In the genomic region with DNA sequence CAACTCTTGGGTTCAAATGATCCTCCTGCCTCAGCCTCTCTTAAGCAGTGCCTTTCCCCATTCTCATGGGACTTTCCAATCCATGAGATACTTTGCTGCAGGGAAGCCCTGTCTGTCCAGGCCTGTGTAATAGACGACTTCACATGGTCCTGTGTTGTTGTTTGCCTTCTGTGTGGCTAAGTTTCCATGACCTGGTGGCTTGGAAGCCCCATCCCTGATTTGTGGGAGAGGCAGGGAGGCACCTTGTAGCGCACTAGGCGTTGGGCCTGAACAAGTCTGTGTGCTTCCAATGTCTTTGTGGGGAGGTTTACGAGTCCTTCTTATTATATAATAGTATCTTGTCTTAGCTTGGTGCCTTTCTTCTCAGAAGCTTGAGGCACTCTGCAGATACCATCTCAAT, we compare ENCODE assay signal across 34 cellular contexts.
"Had no signal": no experiment of that assay in that cellular context is flagged by ENCODE, and none has a peak within 500 bp of the region (broad histone marks: within the 10 kb centered on the region; RNA-seq: fewer than 3 reads in every experiment).

No MANE protein-coding gene starts in this region.

- DNase-seq: activated B cell treated with CpG ODN at 0.5 μM for 24 hours; activated CD4-positive, alpha-beta memory T cell treated with anti-CD3 and anti-CD28 coated beads, Interleukin-2, amount 10 ng/mL, durations not matched to agents 7 days and 5 days; activated CD4-positive, alpha-beta T cell treated with anti-CD3 and anti-CD28 coated beads for 4 hours; activated CD4-positive, alpha-beta T cell treated with anti-CD3 and anti-CD28 coated beads, Interleukin-2, amount 50 U/mL, for 1 hour; activated CD4-positive, CD25-positive, alpha-beta regulatory T cell treated with anti-CD3 and anti-CD28 coated beads, Interleukin-2, amount 50 U/mL, for 72 hours; activated CD8-positive, alpha-beta memory T cell treated with anti-CD3 and anti-CD28 coated beads for 24 hours; activated CD8-positive, alpha-beta memory T cell treated with anti-CD3 and anti-CD28 coated beads, Interleukin-2, amount 10 ng/mL, durations not matched to agents 7 days and 5 days; activated CD8-positive, alpha-beta memory T cell treated with anti-CD3 and anti-CD28 coated beads, Interleukin-2, amount 50 U/mL, for 48 hours; activated gamma-delta T cell; activated naive CD4-positive, alpha-beta T cell treated with Interleukin-2 at 50 U/mL for 16 hours; activated naive CD8-positive, alpha-beta T cell treated with anti-CD3 and anti-CD28 coated beads, Interleukin-2, amount 10 ng/mL, durations not matched to agents 7 days and 5 days; activated T-cell treated with anti-CD3 and anti-CD28 coated beads, Interleukin-2, amount 50 U/mL, for 48 hours; amygdala; central memory CD4-positive, alpha-beta T cell; NCI-H1092 treated with DMSO at 0.1 percent for 48 hours; NCI-H1417; NCI-H146; NCI-H187; NCI-H2029 treated with DMSO at 0.1 percent for 48 hours; NCI-H2107; NCI-H2171; NCI-H510A; NCI-H526; NCI-H748 treated with DMSO at 0.1 percent for 48 hours; NK-92 treated with Interleukin-12 subunit alpha and Interleukin-12 subunit beta, amount 100 ng/mL, for 24 hours; PC-9; Right ventricle myocardium superior; SW 1271; T-helper 1 cell; T-helper 2 cell; T-helper 9 cell had no signal

- H3K4me1 Mint-ChIP-seq: activated CD4-positive, alpha-beta memory T cell treated with anti-CD3 and anti-CD28 coated beads, Interleukin-2, amount 10 ng/mL, durations not matched to agents 7 days and 5 days; activated CD8-positive, alpha-beta memory T cell treated with anti-CD3 and anti-CD28 coated beads, Interleukin-2, amount 10 ng/mL, durations not matched to agents 7 days and 5 days; activated naive CD4-positive, alpha-beta T cell treated with anti-CD3 and anti-CD28 coated beads, Interleukin-2, amount 50 U/mL, for 24 hours; activated naive CD8-positive, alpha-beta T cell treated with anti-CD3 and anti-CD28 coated beads, Interleukin-2, amount 10 ng/mL, durations not matched to agents 7 days and 5 days had no signal

- H3K9me3 ChIP-seq: ascending aorta had no signal

- H3K36me3 Mint-ChIP-seq: activated CD8-positive, alpha-beta memory T cell treated with anti-CD3 and anti-CD28 coated beads, Interleukin-2, amount 10 ng/mL, durations not matched to agents 7 days and 5 days; activated naive CD4-positive, alpha-beta T cell treated with anti-CD3 and anti-CD28 coated beads, Interleukin-2, amount 50 U/mL, for 24 hours had no signal

- H3K36me3 ChIP-seq: ascending aorta had no signal

- H3K27ac ChIP-seq: PC-9, VCaP had no signal

- H3K27me3 ChIP-seq: ascending aorta had no signal

- H3K9me3 Mint-ChIP-seq: activated B cell treated with CpG ODN at 0.5 μM for 24 hours; activated CD4-positive, alpha-beta memory T cell treated with anti-CD3 and anti-CD28 coated beads, Interleukin-2, amount 10 ng/mL, durations not matched to agents 7 days and 5 days; activated naive CD4-positive, alpha-beta T cell treated with anti-CD3 and anti-CD28 coated beads, Interleukin-2, amount 50 U/mL, for 24 hours had no signal

- H3K27ac Mint-ChIP-seq: activated B cell treated with CpG ODN at 0.5 μM for 24 hours; activated CD4-positive, alpha-beta memory T cell treated with anti-CD3 and anti-CD28 coated beads, Interleukin-2, amount 10 ng/mL, durations not matched to agents 7 days and 5 days; activated CD8-positive, alpha-beta memory T cell treated with anti-CD3 and anti-CD28 coated beads, Interleukin-2, amount 10 ng/mL, durations not matched to agents 7 days and 5 days; activated naive CD4-positive, alpha-beta T cell treated with anti-CD3 and anti-CD28 coated beads, Interleukin-2, amount 50 U/mL, for 24 hours; activated naive CD8-positive, alpha-beta T cell treated with anti-CD3 and anti-CD28 coated beads, Interleukin-2, amount 10 ng/mL, durations not matched to agents 7 days and 5 days had no signal

- H3K4me3 Mint-ChIP-seq: activated B cell treated with CpG ODN at 0.5 μM for 24 hours; activated CD4-positive, alpha-beta memory T cell treated with anti-CD3 and anti-CD28 coated beads, Interleukin-2, amount 10 ng/mL, durations not matched to agents 7 days and 5 days; activated CD8-positive, alpha-beta memory T cell treated with anti-CD3 and anti-CD28 coated beads, Interleukin-2, amount 10 ng/mL, durations not matched to agents 7 days and 5 days; activated naive CD4-positive, alpha-beta T cell treated with anti-CD3 and anti-CD28 coated beads, Interleukin-2, amount 50 U/mL, for 24 hours; activated naive CD8-positive, alpha-beta T cell treated with anti-CD3 and anti-CD28 coated beads, Interleukin-2, amount 10 ng/mL, durations not matched to agents 7 days and 5 days had no signal

- ATAC-seq: activated CD8-positive, alpha-beta memory T cell treated with anti-CD3 and anti-CD28 coated beads, Interleukin-2, amount 10 ng/mL, durations not matched to agents 7 days and 5 days had no signal

- H3K4me3 ChIP-seq: ascending aorta, PC-9 had no signal
